24 cellular contexts compared by ENCODE assay signal in the genomic region with DNA sequence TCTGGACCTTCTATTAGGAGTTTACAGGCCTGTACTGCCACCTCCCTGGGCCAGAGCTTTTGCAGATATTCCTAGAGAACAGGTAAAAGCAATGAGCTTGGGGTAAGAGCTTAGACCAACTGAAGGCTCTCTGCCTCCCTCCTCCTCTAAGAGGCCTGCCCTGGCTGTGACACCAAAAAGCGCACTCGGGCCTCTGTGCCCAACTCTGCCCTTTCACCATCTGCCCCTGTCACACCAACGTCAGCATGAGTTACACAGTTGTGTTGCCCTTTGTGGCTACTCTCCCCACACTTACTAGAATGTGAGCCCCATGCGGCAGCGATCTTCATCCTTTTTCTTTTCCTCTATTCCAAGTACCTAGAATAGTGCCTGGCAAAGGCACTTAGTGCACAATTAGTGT.
"Had no signal": no experiment of that assay in that cellular context is flagged by ENCODE, and none has a peak within 500 bp of the region (broad histone marks: within the 10 kb centered on the region; RNA-seq: fewer than 3 reads in every experiment).

No MANE protein-coding gene starts in this region.

- H3K4me3 ChIP-seq: colonic mucosa, gastroesophageal sphincter, pancreas, right lobe of liver, thoracic aorta, upper lobe of left lung had no signal

- H3K9me3 Mint-ChIP-seq: central memory CD8-positive, alpha-beta T cell; mesothelial cell of epicardium; naive thymus-derived CD8-positive, alpha-beta T cell; stimulated activated naive B cell treated with anti-CD40 and anti-IgM and Interleukin-4, amounts not matched to agents 10 μg/mL and 1 μg/mL and 100 μg/mL, for 72 hours; T-cell; T-helper 2 cell treated with Interferon-gamma antibody and Interleukin-4, amounts not matched to agents 5 μg/mL and 100 μg/mL, for 36 hours had no signal

- H3K27ac ChIP-seq: colonic mucosa, epithelial cell of prostate, gastroesophageal sphincter, neutrophil, pancreas, right lobe of liver, thoracic aorta, WERI-Rb-1 had no signal

- H3K4me3 Mint-ChIP-seq: central memory CD8-positive, alpha-beta T cell; mesothelial cell of epicardium; naive thymus-derived CD8-positive, alpha-beta T cell; stimulated activated naive B cell treated with anti-CD40 and anti-IgM and Interleukin-4, amounts not matched to agents 10 μg/mL and 1 μg/mL and 100 μg/mL, for 72 hours; T-cell; T-helper 2 cell treated with Interferon-gamma antibody and Interleukin-4, amounts not matched to agents 5 μg/mL and 100 μg/mL, for 36 hours had no signal

- H3K9me3 ChIP-seq: colonic mucosa, gastroesophageal sphincter, neutrophil, pancreas, right lobe of liver, thoracic aorta, upper lobe of left lung had no signal

- H3K27me3 ChIP-seq: colonic mucosa, gastroesophageal sphincter, neutrophil, pancreas, right lobe of liver, upper lobe of left lung had no signal

- DNase-seq: activated naive CD4-positive, alpha-beta T cell treated with anti-CD3 and anti-CD28 coated beads, Interleukin-2, amount 50 U/mL, for 16 hours; activated T-cell treated with anti-CD3 and anti-CD28 coated beads, Interleukin-2, amount 50 U/mL, for 1 hour; anterior cingulate cortex; colonic mucosa; hypothalamus; left ventricle myocardium superior; mammary epithelial cell; naive thymus-derived CD8-positive, alpha-beta T cell; small intestine; stimulated activated CD4-positive, alpha-beta T cell treated with anti-CD3 and anti-CD28 coated beads, Interleukin-15, amount 100 ng/mL, for 24 hours; stimulated activated naive B cell treated with anti-CD40 and anti-IgM and Interleukin-4, amounts not matched to agents 10 μg/mL and 1 μg/mL and 100 μg/mL, for 72 hours; T-cell; upper lobe of left lung; WERI-Rb-1 had no signal

- ATAC-seq: gastroesophageal sphincter; left ventricle myocardium superior; naive thymus-derived CD8-positive, alpha-beta T cell; pancreas; right lobe of liver; SK-N-SH treated with all-trans-retinoic acid at 6 μM for 48 hours; stimulated activated naive B cell treated with anti-CD40 and anti-IgM and Interleukin-4, amounts not matched to agents 10 μg/mL and 1 μg/mL and 100 μg/mL, for 72 hours; T-cell had no signal

- H3K27me3 Mint-ChIP-seq: central memory CD8-positive, alpha-beta T cell; naive thymus-derived CD8-positive, alpha-beta T cell; stimulated activated naive B cell treated with anti-CD40 and anti-IgM and Interleukin-4, amounts not matched to agents 10 μg/mL and 1 μg/mL and 100 μg/mL, for 72 hours; T-cell had no signal

- H3K27ac Mint-ChIP-seq: mesothelial cell of epicardium; T-cell; T-helper 2 cell treated with Interferon-gamma antibody and Interleukin-4, amounts not matched to agents 5 μg/mL and 100 μg/mL, for 36 hours had no signal
